In the genomic region with DNA sequence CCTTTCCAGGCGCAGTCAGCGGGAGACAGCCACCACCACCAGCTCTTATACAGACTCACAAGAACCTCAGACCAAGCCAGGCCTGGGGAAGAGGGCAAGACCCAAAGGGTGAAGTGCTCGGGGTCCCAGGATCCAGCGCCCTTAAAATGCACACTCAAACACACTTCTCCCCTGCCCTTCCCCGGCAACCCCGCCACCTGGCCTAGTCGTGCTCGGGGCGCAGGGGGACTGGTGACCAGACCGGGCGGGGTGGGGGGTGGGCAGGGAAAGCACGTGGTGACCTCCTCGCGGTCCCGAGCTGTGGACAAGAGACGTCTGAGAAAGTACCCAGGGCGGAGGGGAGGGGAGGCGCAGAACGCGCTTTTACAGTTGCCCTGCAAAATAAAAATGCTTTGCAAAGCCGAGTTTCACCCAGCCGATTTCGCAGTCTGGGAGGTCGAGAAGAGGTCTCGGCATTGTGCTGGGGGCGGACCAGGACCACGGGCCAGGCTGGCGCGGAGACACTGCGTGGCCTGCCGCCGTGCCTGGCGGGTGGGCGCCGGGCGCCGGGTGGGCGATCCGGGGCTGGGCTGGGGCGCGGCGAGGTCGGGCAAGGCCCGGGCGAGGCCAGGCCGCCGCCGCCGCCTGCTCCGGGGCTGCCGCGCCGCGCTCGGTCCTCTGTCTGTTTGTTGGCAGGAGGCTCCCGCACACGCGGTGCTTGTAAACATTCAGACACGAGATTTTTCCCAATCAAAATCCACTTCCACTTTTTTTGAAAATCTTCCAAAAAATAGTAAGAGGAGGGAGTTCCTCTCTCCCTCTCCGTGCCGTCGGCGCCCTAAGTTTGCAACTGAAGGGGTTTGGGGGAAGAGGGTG, we compare ENCODE assay signal across 8 cellular contexts. TPM values are rescaled to one million over a fixed set of nuclear protein-coding genes. Genes with fewer than 3 reads are reported as not detected.
DNase-seq lines count a peak whose midpoint lies in the region; FAIRE-seq and TF ChIP-seq lines count a peak whose summit lies in the region.

No MANE protein-coding gene starts in this region.

- H3K4me1 ChIP-seq in ascending aorta: peaks cover 18 to 49% of the 10 kb centered on the region in 2 donors
- peaks cover 29% of the 10 kb centered on the region for H3K4me1 ChIP-seq in keratinocyte (ENCODE audit: control insufficient read depth, extremely low read depth, insufficient read depth, low read length)
- H3K4me1 ChIP-seq in subcutaneous abdominal adipose tissue (ENCODE audit: control insufficient read depth in 5 of 5, insufficient read depth in 5 of 5, low read length in 5 of 5): peaks cover 0 to 64% (median 60%) of the 10 kb centered on the region in 5 donors

- TF ChIP-seq CTCF in ascending aorta (IDR thresholded peaks at IDR 0.05) (no peak), keratinocyte (optimal IDR thresholded peaks at IDR 0.05 in 1 of 3, IDR thresholded peaks at IDR 0.05 in 1 of 3, conservative IDR thresholded peaks at IDR 0.05 in 1 of 3; ENCODE audit: extremely low read depth in 1 of 3, insufficient read depth in 2 of 3, low read length in 3 of 3) (no peak)

- H3K79me2 ChIP-seq in keratinocyte (ENCODE audit: control insufficient read depth, insufficient read depth, low read length): peaks cover 52% of the 10 kb centered on the region

- DNase-seq in NCI-H2081 (lab: John Stamatoyannopoulos, UW) (peak; percentile 64 to 72), NCI-H2081 treated with DMSO at 0.1 percent for 48 hours (lab: John Stamatoyannopoulos, UW) (no peak), NCI-H1105 (lab: John Stamatoyannopoulos, UW) (peak; percentile 24), ascending aorta (ENCODE audit: low spot score in 2 of 2) (no peak), keratinocyte (ENCODE audit: low read depth, low spot score) (no peak), HuH-7.5 (ENCODE audit: low spot score) (no peak), HCEC 1CT (no peak)

- no peaks in the 10 kb centered on the region for H3K9me1 ChIP-seq in keratinocyte (ENCODE audit: control insufficient read depth, extremely low read depth, insufficient read depth, low read length)

- dilution Hi-C loops in keratinocyte (cut with MboI; ENCODE audit: extremely low pct_ligation_motif_present, low sequenced_read_pairs): no loop called here

- intact Hi-C loops in ascending aorta (cut with DNase I): no loop called here

- FAIRE-seq in keratinocyte (lab: Jason Lieb, UNC): no peak

- no peaks in the 10 kb centered on the region for H4K20me1 ChIP-seq in keratinocyte (ENCODE audit: control insufficient read depth, extremely low read depth, insufficient read depth, low read length)

- H3K27me3 ChIP-seq in ascending aorta (peaks cover 41% of the 10 kb centered on the region), keratinocyte (ENCODE audit: control insufficient read depth, extremely low read depth, insufficient read depth, low read length) (peaks cover 9% of the 10 kb centered on the region), subcutaneous abdominal adipose tissue (ENCODE audit: control insufficient read depth in 5 of 5, insufficient read depth in 4 of 5, low read length in 5 of 5) (peaks cover 25 to 69% (median 44%) of the 10 kb centered on the region in 5 donors)

- H2AFZ ChIP-seq in keratinocyte (ENCODE audit: control insufficient read depth, low read length): peak overlapping the region; percentile 52

- no peaks in the 10 kb centered on the region for H3K9me3 ChIP-seq in ascending aorta
- H3K9me3 ChIP-seq in keratinocyte (ENCODE audit: control insufficient read depth, low read depth, low read length): no peaks in the 10 kb centered on the region
- H3K9me3 ChIP-seq in subcutaneous abdominal adipose tissue (ENCODE audit: control insufficient read depth in 5 of 5, low read length in 5 of 5): no peaks in the 10 kb centered on the region

- H3K36me3 ChIP-seq in ascending aorta (no peaks in the 10 kb centered on the region), keratinocyte (ENCODE audit: control insufficient read depth in 2 of 2, extremely low read depth in 1 of 2, insufficient read depth in 2 of 2, low read length in 2 of 2) (no peaks in the 10 kb centered on the region), subcutaneous abdominal adipose tissue (ENCODE audit: control insufficient read depth in 5 of 5, insufficient read depth in 5 of 5, low read length in 5 of 5) (no peaks in the 10 kb centered on the region)

- H3K4me2 ChIP-seq in keratinocyte (ENCODE audit: control insufficient read depth, extremely low read depth, insufficient read depth, low read depth, low read length): peak overlapping the region; percentile 90

- H3K4me3 ChIP-seq in ascending aorta (peak overlapping the region; percentile 68 to 71), keratinocyte (ENCODE audit: control insufficient read depth in 2 of 3, extremely low read depth in 1 of 3, insufficient read depth in 2 of 3, low read depth in 1 of 3, low read length in 3 of 3) (peak overlapping the region; percentile 53 to 91 (median 86)), subcutaneous abdominal adipose tissue (ENCODE audit: low read depth in 1 of 5, low read length in 5 of 5) (peak overlapping the region in 4 of 5 donors; percentile 14 to 58 (median 26))

- H3K9ac ChIP-seq in keratinocyte (ENCODE audit: control insufficient read depth, extremely low read depth, insufficient read depth, low read length) (peak overlapping the region; percentile 77), subcutaneous abdominal adipose tissue (ENCODE audit: low read length in 5 of 5) (peak overlapping the region in 1 of 5 donors; percentile 39)

- no peak overlapping the region for H3K27ac ChIP-seq in ascending aorta
- H3K27ac ChIP-seq in keratinocyte (ENCODE audit: control insufficient read depth, insufficient read depth, low read length): peak overlapping the region; percentile 64
- no peak overlapping the region for H3K27ac ChIP-seq in subcutaneous abdominal adipose tissue (ENCODE audit: low read depth, low read length)

RNA-seq across cellular contexts. Expression of gene BCL11A, which starts 2.0 kb away (rescaled TPM):
- 0.11 TPM for total RNA-seq in ascending aorta
- polyA plus RNA-seq in keratinocyte: 3.8 to 5.3 TPM (median 5.0 TPM) in 3 replicates
- 6.4 TPM for polyA plus RNA-seq in keratinocyte (2011; ENCODE audit: low read depth)
- polyA plus RNA-seq in keratinocyte (2011; cell fraction: cytosol; rRNA removed): 2.9 and 3.7 TPM in 2 replicates
- polyA plus RNA-seq in keratinocyte (2011; cell fraction: nucleus; rRNA removed): 10.2 and 12.2 TPM in 2 replicates
- polyA plus RNA-seq in keratinocyte (2012; ENCODE audit: low replicate concordance): 4.8 and 12.4 TPM in 2 replicates
- 9.7 to 17.6 TPM (median 12.8 TPM) in 3 replicates for polyA minus RNA-seq in keratinocyte
- polyA minus RNA-seq in keratinocyte (2011; cell fraction: cytosol; rRNA and poly(A)+ RNA removed): 4.2 TPM
- 10.6 and 20.9 TPM in 2 replicates for polyA minus RNA-seq in keratinocyte (2011; cell fraction: nucleus; rRNA and poly(A)+ RNA removed)

Comparison
In these comparisons a context has a peak if more than half of its experiments do, and no peak if none do; other contexts are left out.
1. DNase-seq: peak in NCI-H2081 (2 of 2) and NCI-H1105 (single experiment); none in NCI-H2081 treated with DMSO at 0.1 percent for 48 hours (single experiment), ascending aorta (0 of 2), keratinocyte (single experiment), HuH-7.5 (single experiment) and HCEC 1CT (single experiment).
2. H3K4me3 ChIP-seq: peak in every context shown above with its lines; median percentile 86 in keratinocyte; 70 in ascending aorta; 26 in subcutaneous abdominal adipose tissue.